Comparison of ENCODE assay signal across 19 cellular contexts in the genomic region with DNA sequence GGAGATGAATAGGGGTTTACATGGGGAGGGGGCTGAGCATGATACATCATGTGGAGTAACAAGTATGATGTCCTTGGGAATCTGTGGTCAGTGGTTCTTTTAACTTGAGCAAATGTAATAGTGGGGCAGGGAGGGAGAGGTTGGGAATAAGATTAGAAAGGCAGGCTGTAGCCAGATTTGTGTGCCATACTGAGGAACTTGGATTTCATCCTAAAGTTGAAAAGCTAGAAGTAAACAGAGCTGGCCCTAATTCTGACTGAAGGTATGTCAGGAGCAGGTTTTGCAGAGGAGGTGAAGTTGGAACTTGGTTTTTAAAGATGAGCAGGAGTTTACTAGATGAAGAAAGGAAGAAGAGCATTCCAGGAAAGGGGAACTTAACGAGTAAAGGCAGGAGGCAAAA.
"Had no signal": no experiment of that assay in that cellular context is flagged by ENCODE, and none has a peak within 500 bp of the region (broad histone marks: within the 10 kb centered on the region; RNA-seq: fewer than 3 reads in every experiment).

No MANE protein-coding gene starts in this region.

- H3K36me3 Mint-ChIP-seq: natural killer cell treated with Interleukin-12 subunit alpha and Interleukin-12 subunit beta and Interleukin-15 and Interleukin-18, amount 100 ng/mL, for 72 hours had no signal

- H3K27me3 Mint-ChIP-seq: activated B cell treated with CpG ODN at 0.5 μM for 24 hours; dendritic cell treated with granulocyte-macrophage colony-stimulating factor and Interleukin-4, amounts not matched to agents 40 ng/mL and 50 ng/mL, for 4 days; memory B cell; natural killer cell treated with Interleukin-12 subunit alpha and Interleukin-12 subunit beta and Interleukin-15 and Interleukin-18, amount 100 ng/mL, for 72 hours had no signal

- FAIRE-seq: astrocyte, endothelial cell of umbilical vein had no signal

- H3K27ac Mint-ChIP-seq: activated B cell treated with CpG ODN at 0.5 μM for 24 hours; dendritic cell treated with granulocyte-macrophage colony-stimulating factor and Interleukin-4, amounts not matched to agents 40 ng/mL and 50 ng/mL, for 4 days; memory B cell had no signal

- H3K4me3 Mint-ChIP-seq: activated B cell treated with CpG ODN at 0.5 μM for 24 hours; dendritic cell treated with granulocyte-macrophage colony-stimulating factor and Interleukin-4, amounts not matched to agents 40 ng/mL and 50 ng/mL, for 4 days; memory B cell; natural killer cell treated with Interleukin-12 subunit alpha and Interleukin-12 subunit beta and Interleukin-15 and Interleukin-18, amount 100 ng/mL, for 72 hours had no signal

- ATAC-seq: gastroesophageal sphincter; heart left ventricle; natural killer cell treated with Interleukin-12 subunit alpha and Interleukin-12 subunit beta and Interleukin-15 and Interleukin-18, amount 100 ng/mL, for 72 hours; sciatic nerve; upper lobe of right lung had no signal

- H3K9me3 Mint-ChIP-seq: memory B cell; natural killer cell treated with Interleukin-12 subunit alpha and Interleukin-12 subunit beta and Interleukin-15 and Interleukin-18, amount 100 ng/mL, for 72 hours had no signal

- DNase-seq: activated B cell treated with CpG ODN at 0.5 μM for 24 hours; activated CD4-positive, alpha-beta T cell treated with anti-CD3 and anti-CD28 coated beads for 4 hours; activated CD8-positive, alpha-beta memory T cell treated with anti-CD3 and anti-CD28 coated beads, Interleukin-2, amount 50 U/mL, for 48 hours; activated naive CD4-positive, alpha-beta T cell; effector memory CD4-positive, alpha-beta T cell; heart left ventricle; left ventricle myocardium superior; nucleus accumbens; SK-N-SH; stimulated activated CD4-positive, alpha-beta T cell treated with anti-CD3 and anti-CD28 coated beads, Interleukin-4, amount 100 ng/mL, for 1 hour; T-helper 9 cell; upper lobe of right lung had no signal
